In the genomic region with DNA sequence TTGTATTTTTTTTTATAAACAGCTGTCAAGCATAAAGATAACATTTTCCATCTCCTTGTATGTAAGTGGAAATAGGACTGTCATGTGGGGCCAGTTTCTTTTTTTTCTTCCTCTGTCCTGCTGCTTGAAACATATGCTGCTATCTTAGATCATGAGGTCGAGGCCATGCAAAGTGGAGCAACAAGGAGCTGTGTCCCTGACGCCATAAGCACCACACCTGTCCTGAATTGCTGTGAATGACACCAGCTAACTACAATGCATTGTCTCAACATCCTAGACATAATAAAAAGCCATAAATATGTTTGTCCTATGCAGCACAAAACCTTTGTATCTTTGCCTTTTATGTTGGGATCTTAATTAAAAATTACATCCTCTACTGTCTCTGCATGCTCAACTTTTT, we compare ENCODE assay signal across 14 cellular contexts.
"Had no signal": no experiment of that assay in that cellular context is flagged by ENCODE, and none has a peak within 500 bp of the region (broad histone marks: within the 10 kb centered on the region; RNA-seq: fewer than 3 reads in every experiment).

No MANE protein-coding gene starts in this region.

- H3K27ac ChIP-seq: Peyer's patch, RWPE1, SJSA1 had no signal

- H3K36me3 ChIP-seq: Peyer's patch had no signal

- DNase-seq: activated CD4-positive, alpha-beta T cell treated with anti-CD3 and anti-CD28 coated beads for 4 hours; activated gamma-delta T cell; activated naive CD4-positive, alpha-beta T cell treated with anti-CD3 and anti-CD28 coated beads for 36 hours; activated T-cell treated with anti-CD3 and anti-CD28 coated beads, Interleukin-2, amount 50 U/mL, for 48 hours; NCI-H1048; NCI-H146; NCI-H187 treated with DMSO at 0.1 percent for 48 hours; NCI-H2081 treated with DMSO at 0.1 percent for 48 hours; NCI-H510A treated with DMSO at 0.1 percent for 48 hours; NCI-H69; Peyer's patch; SHP77 had no signal

- H3K9me3 ChIP-seq: Peyer's patch, SJSA1 had no signal

- H3K4me1 ChIP-seq: Peyer's patch, SJSA1 had no signal

- H3K4me3 ChIP-seq: Peyer's patch, SJSA1 had no signal

- H3K27me3 ChIP-seq: Peyer's patch, SJSA1 had no signal
